ENCODE assay signal across 8 cellular contexts in genomic region chr6:115838763-115839401, GRCh38.
DNase-seq lines count a peak whose midpoint lies in the region; ATAC-seq and TF ChIP-seq lines count a peak whose summit lies in the region.

No MANE protein-coding gene starts in this region.

- no peaks in the 10 kb centered on the region for H3K4me1 ChIP-seq in Loucy (ENCODE audit: insufficient read depth, low read length, poor library complexity, severe bottlenecking)
- no peaks in the 10 kb centered on the region for H3K4me1 ChIP-seq in parathyroid adenoma

- H3K27me3 ChIP-seq in Loucy (ENCODE audit: insufficient read depth, low read length, poor library complexity, severe bottlenecking) (no peaks in the 10 kb centered on the region), parathyroid adenoma (ENCODE audit: control insufficient read depth, insufficient read depth, low read length) (no peaks in the 10 kb centered on the region)

- H3K36me3 ChIP-seq in Loucy (ENCODE audit: insufficient read depth, low read length) = no peaks in the 10 kb centered on the region
- H3K36me3 ChIP-seq in parathyroid adenoma (ENCODE audit: control insufficient read depth, insufficient read depth, low read length) = no peaks in the 10 kb centered on the region

- H3F3A ChIP-seq in Loucy (ENCODE audit: low read depth) = no peaks in the 10 kb centered on the region

- H3K4me2 ChIP-seq in Loucy (ENCODE audit: low read depth, low read length, poor library complexity, severe bottlenecking) (no peak overlapping the region), parathyroid adenoma (ENCODE audit: low read length) (no peak overlapping the region)

- H3K9ac ChIP-seq in Loucy (ENCODE audit: low read depth, low read length, poor library complexity, severe bottlenecking) = no peak overlapping the region
- H3K9ac ChIP-seq in parathyroid adenoma = no peak overlapping the region

- H3K4me3 ChIP-seq in AG04449 (ENCODE audit: low read depth, low read length) = no peak overlapping the region
- H3K4me3 ChIP-seq in Loucy (ENCODE audit: low read length, poor library complexity, severe bottlenecking) = no peak overlapping the region
- H3K4me3 ChIP-seq in parathyroid adenoma (ENCODE audit: low read depth, low read length) = no peak overlapping the region

- H3K27me3 Mint-ChIP-seq in chondrocyte (ENCODE audit: low read depth) = peaks cover 8% of the 10 kb centered on the region

- no peak overlapping the region for H3K4me3 Mint-ChIP-seq in chondrocyte (ENCODE audit: unreplicated experiment)

- no peak overlapping the region for H3K27ac Mint-ChIP-seq in chondrocyte (ENCODE audit: unreplicated experiment)

- no peaks in the 10 kb centered on the region for H3K9me2 ChIP-seq in Loucy (replicated peaks; ENCODE audit: low read depth, low read length)

- DNase-seq in AG04449 (ENCODE audit: low read depth, low spot score) = no peak
- no peak for DNase-seq in chondrocyte (ENCODE audit: low spot score)
- no peak for DNase-seq in activated naive CD4-positive, alpha-beta T cell treated with anti-CD3 and anti-CD28 coated beads, Interleukin-2, amount 50 U/mL, for 16 hours
- no peak for DNase-seq in NCI-H1436 treated with DMSO at 0.1 percent for 48 hours (lab: John Stamatoyannopoulos, UW)

- CTCF ChIA-PET in AG04449 (lab: Yijun Ruan, JAX) = interaction anchor here (1.6 kb wide), 1 partner anchor 10 kb away, joined by 6 read pairs; no protein-coding TSS in a partner anchor

- H4K20me1 ChIP-seq in Loucy (ENCODE audit: insufficient read depth, low read length, poor library complexity, severe bottlenecking) = no peaks in the 10 kb centered on the region

- peak; percentile 92 for ATAC-seq in GM18499 (IDR thresholded peaks at IDR 0.05; ENCODE audit: insufficient read depth, unreplicated experiment)
- ATAC-seq in HG02588 (IDR thresholded peaks at IDR 0.05; ENCODE audit: unreplicated experiment) = peak; percentile 90

- no peaks in the 10 kb centered on the region for H3K4me1 Mint-ChIP-seq in chondrocyte (ENCODE audit: low read depth)

- H2AFZ ChIP-seq in Loucy (ENCODE audit: low read length) (no peak overlapping the region), parathyroid adenoma (no peak overlapping the region)

- POLR2A ChIA-PET in AG04449 (lab: Yijun Ruan, JAX) = no interaction called here

- H3K36me3 Mint-ChIP-seq in chondrocyte (ENCODE audit: low read depth) = no peaks in the 10 kb centered on the region

- H3K9me3 Mint-ChIP-seq in chondrocyte (ENCODE audit: low read depth) = no peaks in the 10 kb centered on the region

- no peak overlapping the region for H3K27ac ChIP-seq in parathyroid adenoma

- H3K9me3 ChIP-seq in Loucy (ENCODE audit: insufficient read depth, low read depth, low read length) = 0 out of 2 replicates have a peak, but pooled peaks cover 2% of the 10 kb centered on the region
- H3K9me3 ChIP-seq in parathyroid adenoma (ENCODE audit: control insufficient read depth, low read length) = no peaks in the 10 kb centered on the region

- peak; percentile 52 for TF ChIP-seq CTCF in AG04449 (IDR thresholded peaks at IDR 0.05; ENCODE audit: insufficient read depth, low read length, missing control alignments)
- peak; percentile 55 for TF ChIP-seq CTCF in Loucy (conservative IDR thresholded peaks at IDR 0.05; ENCODE audit: low read length)
- TF ChIP-seq CTCF in chondrocyte (IDR thresholded peaks at IDR 0.05) = peak; percentile 73
- TF ChIP-seq CTCF in parathyroid adenoma (IDR thresholded peaks at IDR 0.05) = peak; percentile 46

- no peaks in the 10 kb centered on the region for H3K79me2 ChIP-seq in Loucy (ENCODE audit: insufficient read depth, low read length)
- no peaks in the 10 kb centered on the region for H3K79me2 ChIP-seq in parathyroid adenoma
